In genomic region chr1:228838717-228839500, GRCh38 we compare ENCODE assay signal across 1 cellular context.
A peak's percentile ranks its signal among the peaks of the same experiment; 100 is the strongest.
TF ChIP-seq lines count a peak whose summit lies in the region.

No MANE protein-coding gene starts in this region.

TF ChIP-seq in HepG2, 621 proteins besides CTCF, POLR2A, EP300 and RAD21 (continued from another document and continues in another):
- TF ChIP-seq HMGXB4 (CRISPR knock-in tag; IDR thresholded peaks at IDR 0.05; ENCODE audit: borderline replicate concordance in 1 of 2, low read depth in 1 of 2) (no peak), ZNF121 (CRISPR knock-in tag; IDR thresholded peaks at IDR 0.05) (peak; percentile 2; the same call in 1 of the 2 replicates), RXRB (CRISPR knock-in tag; IDR thresholded peaks at IDR 0.05; ENCODE audit: borderline replicate concordance) (peak; percentile 77), SALL1 (CRISPR knock-in tag; IDR thresholded peaks at IDR 0.05) (peak; percentile 40; the same call in 1 of the 2 replicates), MBNL3 (CRISPR knock-in tag; conservative IDR thresholded peaks at IDR 0.05) (no peak), ZSCAN5A (CRISPR knock-in tag; IDR thresholded peaks at IDR 0.05; ENCODE audit: borderline replicate concordance) (peak; percentile 24; the same call in 1 of the 2 replicates), ZNF782 (CRISPR knock-in tag; IDR thresholded peaks at IDR 0.05; ENCODE audit: borderline replicate concordance) (no peak), ZXDC (CRISPR knock-in tag; IDR thresholded peaks at IDR 0.05) (no peak), AFF4 (CRISPR knock-in tag; IDR thresholded peaks at IDR 0.05) (no peak), RBM22 (optimal IDR thresholded peaks at IDR 0.05; ENCODE audit: low read length) (no peak), SKI (IDR thresholded peaks at IDR 0.05; ENCODE audit: partially characterized antibody) (peak; percentile 39), KDM1A (CRISPR knock-in tag; IDR thresholded peaks at IDR 0.05) (peak; percentile 97), TP53 (CRISPR knock-in tag; conservative IDR thresholded peaks at IDR 0.05) (no peak), ADNP (CRISPR knock-in tag; IDR thresholded peaks at IDR 0.05) (peak; percentile 89), ZNF703 (CRISPR knock-in tag; IDR thresholded peaks at IDR 0.05; ENCODE audit: borderline replicate concordance) (0 out of 2 replicates have a peak, but pooled peaks have one; percentile 6), POGK (CRISPR knock-in tag; conservative IDR thresholded peaks at IDR 0.05) (no peak; the same call in 1 of the 2 replicates), CHD4 (IDR thresholded peaks at IDR 0.05; ENCODE audit: borderline replicate concordance, low read length) (peak; percentile 66; the same call in 1 of the 2 replicates), MATR3 (CRISPR knock-in tag; IDR thresholded peaks at IDR 0.05) (no peak), ZKSCAN8 (CRISPR knock-in tag; IDR thresholded peaks at IDR 0.05; ENCODE audit: borderline replicate concordance) (0 out of 2 replicates have a peak, but pooled peaks have one; percentile 6), ZNF598 (CRISPR knock-in tag; IDR thresholded peaks at IDR 0.05; ENCODE audit: borderline replicate concordance) (no peak), ARID5B (CRISPR knock-in tag; IDR thresholded peaks at IDR 0.05) (peak; percentile 62), GFI1 (CRISPR knock-in tag; IDR thresholded peaks at IDR 0.05; ENCODE audit: borderline replicate concordance) (peak; percentile 54; the same call in 1 of the 2 replicates), ZNF737 (CRISPR knock-in tag; IDR thresholded peaks at IDR 0.05; ENCODE audit: borderline replicate concordance) (no peak), ZNF781 (CRISPR knock-in tag; IDR thresholded peaks at IDR 0.05; ENCODE audit: borderline replicate concordance, not compliant biosample characterization) (peak; percentile 41), SKIL (CRISPR knock-in tag; IDR thresholded peaks at IDR 0.05; ENCODE audit: borderline replicate concordance) (0 out of 2 replicates have a peak, but pooled peaks have one; percentile 27), ZBTB34 (CRISPR knock-in tag; IDR thresholded peaks at IDR 0.05) (0 out of 2 replicates have a peak, but pooled peaks have one; percentile 5), RARA (CRISPR knock-in tag; IDR thresholded peaks at IDR 0.05) (peak; percentile 85), GATAD2A (CRISPR knock-in tag; IDR thresholded peaks at IDR 0.05) (peak; percentile 57; the same call in 1 of the 2 replicates), CHD2 (IDR thresholded peaks at IDR 0.05; ENCODE audit: low read depth, low read length) (no peak), ZBTB26 (CRISPR knock-in tag; IDR thresholded peaks at IDR 0.05; ENCODE audit: borderline replicate concordance) (peak; percentile 67), MYC (CRISPR knock-in tag; IDR thresholded peaks at IDR 0.05; ENCODE audit: borderline replicate concordance) (0 out of 2 replicates have a peak, but pooled peaks have one; percentile 3), DDIT3 (CRISPR knock-in tag; IDR thresholded peaks at IDR 0.05) (no peak), ZNF24 (IDR thresholded peaks at IDR 0.05) (0 out of 2 replicates have a peak, but pooled peaks have one; percentile 38), PHF21A (CRISPR knock-in tag; IDR thresholded peaks at IDR 0.05) (no peak)
